ENCODE assay signal across 22 cellular contexts in genomic region chr19:38879400-38879751, GRCh38. TPM values are rescaled to one million over a fixed set of nuclear protein-coding genes. Genes with fewer than 3 reads are reported as not detected.
A peak's percentile ranks its signal among the peaks of the same experiment; 100 is the strongest.
DNase-seq lines count a peak whose midpoint lies in the region; ATAC-seq and TF ChIP-seq lines count a peak whose summit lies in the region.
"Had no signal": no experiment of that assay in that cellular context is flagged by ENCODE, and none has a peak within 500 bp of the region (broad histone marks: within the 10 kb centered on the region; RNA-seq: fewer than 3 reads in every experiment).

No MANE protein-coding gene starts in this region.

- H3K4me1 ChIP-seq in BLaER1: peaks cover 93% of the 10 kb centered on the region
- H3K4me1 ChIP-seq in Caco-2: peaks cover 55% of the 10 kb centered on the region

- H3K27ac Mint-ChIP-seq in Caco-2 (ENCODE audit: unreplicated experiment) (peak overlapping the region; percentile 89), immature natural killer cell (peak overlapping the region in 5 of 6 donors; percentile 73 to 98 (median 95)), glutamatergic neuron (ENCODE audit: unreplicated experiment) (no peak overlapping the region)

- H3K9me3 ChIP-seq in BLaER1 (no peaks in the 10 kb centered on the region), Caco-2 (no peaks in the 10 kb centered on the region), SU-DHL-6 (ENCODE audit: insufficient read depth, low read length) (no peaks in the 10 kb centered on the region)
- H3K9me3 ChIP-seq: left ventricle myocardium inferior had no signal

- no peak for ATAC-seq in GM18868 (IDR thresholded peaks at IDR 0.05; ENCODE audit: unreplicated experiment)
- ATAC-seq: foreskin keratinocyte had no signal

- CTCF ChIA-PET in Caco-2 (lab: Charles Lee): interaction anchor here (1.4 kb wide), 1 partner anchor 26 kb away, joined by 3 read pairs; no protein-coding TSS in a partner anchor

- H3F3A ChIP-seq in SU-DHL-6 (ENCODE audit: insufficient read depth): peaks cover 26% of the 10 kb centered on the region

- POLR2A ChIA-PET in Caco-2 (lab: Charles Lee): interaction anchor here (1.1 kb wide), 1 partner anchor 28 kb away, joined by 3 read pairs; no protein-coding TSS in a partner anchor

- H3K4me2 ChIP-seq in BLaER1 (peak overlapping the region; percentile 100), SU-DHL-6 (ENCODE audit: low read depth, low read length, poor library complexity, severe bottlenecking) (peak overlapping the region; percentile 84)

- no peaks in the 10 kb centered on the region for H3K79me2 ChIP-seq in SU-DHL-6 (ENCODE audit: insufficient read depth, low read length)

- TF ChIP-seq CTCF in Caco-2 (IDR thresholded peaks at IDR 0.05; ENCODE audit: insufficient read depth in 1 of 2, low read depth in 1 of 2, low read length in 1 of 2, severe bottlenecking in 1 of 2, unreplicated experiment in 1 of 2) (no peak), SU-DHL-6 (IDR thresholded peaks at IDR 0.05; ENCODE audit: insufficient read depth, low read length, poor library complexity, severe bottlenecking) (no peak), glutamatergic neuron (IDR thresholded peaks at IDR 0.05; ENCODE audit: partially characterized antibody, unreplicated experiment) (no peak)

- H3K36me3 ChIP-seq in BLaER1 (peaks cover 20% of the 10 kb centered on the region), Caco-2 (ENCODE audit: control insufficient read depth, insufficient read depth, low read length) (no peaks in the 10 kb centered on the region), SU-DHL-6 (ENCODE audit: low read length) (no peaks in the 10 kb centered on the region)

- no peaks in the 10 kb centered on the region for H3K27me3 ChIP-seq in BLaER1
- H3K27me3 ChIP-seq in Caco-2 (replicated peaks; ENCODE audit: control insufficient read depth, insufficient read depth, low read length): no peaks in the 10 kb centered on the region
- H3K27me3 ChIP-seq in SU-DHL-6 (ENCODE audit: low read length): no peaks in the 10 kb centered on the region
- H3K27me3 ChIP-seq: foreskin keratinocyte had no signal

- no TSS peak for BruUV-seq in Caco-2 (replicated peaks; lab: Mats Ljungman, UMichigan)

- no peak overlapping the region for H2AFZ ChIP-seq in SU-DHL-6 (ENCODE audit: low read depth, low read length, severe bottlenecking)

- H3K4me1 Mint-ChIP-seq in Caco-2 (ENCODE audit: low read depth, unreplicated experiment) (peaks cover 33% of the 10 kb centered on the region), immature natural killer cell (peaks cover 31 to 36% of the 10 kb centered on the region in 2 donors), glutamatergic neuron (ENCODE audit: low read depth, unreplicated experiment) (peaks cover 18% of the 10 kb centered on the region)

- H3K9me3 Mint-ChIP-seq in Caco-2 (ENCODE audit: unreplicated experiment) (no peaks in the 10 kb centered on the region), immature natural killer cell (no peaks in the 10 kb centered on the region), glutamatergic neuron (ENCODE audit: unreplicated experiment) (peaks cover 3% of the 10 kb centered on the region)
- H3K9me3 Mint-ChIP-seq: T-helper 1 cell treated with Interleukin-12 subunit alpha and Interleukin-12 subunit beta and Interleukin-4 antibody, amounts not matched to agents 30 μg/mL and 1 μg/mL, for 36 hours had no signal

- H3K9ac ChIP-seq in BLaER1 (peak overlapping the region; percentile 93), SU-DHL-6 (ENCODE audit: low read length) (peak overlapping the region; percentile 77; the same call in 1 of the 2 replicates)

- no peaks in the 10 kb centered on the region for H3K9me2 ChIP-seq in SU-DHL-6 (replicated peaks; ENCODE audit: insufficient read depth, low read length)

- intact Hi-C loops in Caco-2 (cut with micrococcal nuclease; ENCODE audit: unreplicated experiment): no loop called here

- H3K4me3 ChIP-seq in BLaER1 (peak overlapping the region; percentile 63), Caco-2 (ENCODE audit: low read depth, low read length) (no peak overlapping the region), SU-DHL-6 (ENCODE audit: insufficient read depth, low read length, poor library complexity, severe bottlenecking) (no peak overlapping the region)
- H3K4me3 ChIP-seq: left ventricle myocardium inferior had no signal

- H3K4me3 Mint-ChIP-seq in Caco-2 (ENCODE audit: unreplicated experiment): no peak overlapping the region
- H3K4me3 Mint-ChIP-seq in immature natural killer cell: no peak overlapping the region
- H3K4me3 Mint-ChIP-seq in glutamatergic neuron (ENCODE audit: unreplicated experiment): no peak overlapping the region

- H3K27ac ChIP-seq in BLaER1 (peak overlapping the region; percentile 100), SU-DHL-6 (ENCODE audit: low read depth, low read length) (no peak overlapping the region; the same call in 1 of the 2 replicates)
- H3K27ac ChIP-seq: foreskin keratinocyte, left ventricle myocardium inferior had no signal

- H4K20me1 ChIP-seq in BLaER1: no peaks in the 10 kb centered on the region
- H4K20me1 ChIP-seq in SU-DHL-6 (ENCODE audit: low read depth, low read length): no peaks in the 10 kb centered on the region

- DNase-seq in Caco-2: peak in 1 of 2 experiments; percentile 68
- DNase-seq in immature natural killer cell: no peak
- DNase-seq in NCI-H187 treated with DMSO at 0.1 percent for 48 hours (lab: John Stamatoyannopoulos, UW): no peak
- no peak for DNase-seq in central memory CD4-positive, alpha-beta T cell
- no peak for DNase-seq in glutamatergic neuron
- DNase-seq: activated CD4-positive, alpha-beta T cell treated with anti-CD3 and anti-CD28 coated beads for 1 hour; activated T-cell treated with anti-CD3 and anti-CD28 coated beads, Interleukin-2, amount 50 U/mL, for 48 hours; AML-193; anterior cingulate cortex; DND-41; foreskin keratinocyte; left ventricle myocardium inferior; NCI-H82; stimulated activated naive CD4-positive, alpha-beta T cell treated with Interleukin-2 at 50 U/mL for 16 hours; trophoblast cell had no signal

- peaks cover 11% of the 10 kb centered on the region for H3K36me3 Mint-ChIP-seq in Caco-2 (ENCODE audit: insufficient read depth, unreplicated experiment)
- peaks cover 0 to 11% (median 5%) of the 10 kb centered on the region in 3 donors for H3K36me3 Mint-ChIP-seq in immature natural killer cell
- H3K36me3 Mint-ChIP-seq in glutamatergic neuron (ENCODE audit: unreplicated experiment): no peaks in the 10 kb centered on the region

- H3K27me3 Mint-ChIP-seq in Caco-2 (ENCODE audit: insufficient read depth, unreplicated experiment): no peaks in the 10 kb centered on the region
- H3K27me3 Mint-ChIP-seq in immature natural killer cell (ENCODE audit: low read depth in 3 of 3): peaks cover 2 to 9% (median 2%) of the 10 kb centered on the region in 3 donors
- no peaks in the 10 kb centered on the region for H3K27me3 Mint-ChIP-seq in glutamatergic neuron (ENCODE audit: unreplicated experiment)
- H3K27me3 Mint-ChIP-seq: progenitor cell of endocrine pancreas had no signal

RNA-seq across cellular contexts. Expression of gene RINL, which starts 1.3 kb away (rescaled TPM):
- total RNA-seq in Caco-2 (2022): 1.5 and 1.9 TPM in 2 replicates
- polyA plus RNA-seq in immature natural killer cell: 10 to 100 TPM; 20.3 to 64.9 (median 47.3) TPM
- total RNA-seq in glutamatergic neuron (ENCODE audit: unreplicated experiment): 2.7 TPM

RNA-seq across cellular contexts. Expression of gene SIRT2, which starts 20.0 kb away (rescaled TPM):
- total RNA-seq in Caco-2 (2022) (33.3 and 34.4 TPM in 2 replicates), glutamatergic neuron (ENCODE audit: unreplicated experiment) (91.3 TPM)
- 100 to 1,000 TPM in 2 of 3 donors, 10 to 100 TPM in 1; 96.8 to 114 (median 112) TPM for polyA plus RNA-seq in immature natural killer cell

RNA-seq across cellular contexts. Expression of gene NFKBIB, which starts 20.4 kb away (rescaled TPM):
- total RNA-seq in Caco-2 (2022): 43.9 and 52.6 TPM in 2 replicates
- 10 to 100 TPM; 10.0 to 31.1 (median 24.0) TPM for polyA plus RNA-seq in immature natural killer cell
- total RNA-seq in glutamatergic neuron (ENCODE audit: unreplicated experiment): 12.8 TPM

RNA-seq across cellular contexts. Expression of gene HNRNPL, which starts 29.6 kb away (rescaled TPM):
- 443 and 446 TPM in 2 replicates for total RNA-seq in Caco-2 (2022)
- polyA plus RNA-seq in immature natural killer cell: 10 to 100 TPM; 16.8 to 89.6 (median 69.0) TPM
- 371 TPM for total RNA-seq in glutamatergic neuron (ENCODE audit: unreplicated experiment)

RNA-seq across cellular contexts. Expression of gene CCER2, which starts 32.6 kb away (rescaled TPM):
- total RNA-seq in Caco-2 (2022) (0.68 TPM in 1 of 2 replicates, not detected in the other), glutamatergic neuron (ENCODE audit: unreplicated experiment) (51.1 TPM)
- not detected for polyA plus RNA-seq in immature natural killer cell
- total RNA-seq: endothelial cell of umbilical vein, foreskin keratinocyte, left ventricle myocardium inferior, RPMI7951 had no signal
